ENCODE assay signal across 41 cellular contexts in genomic region chr1:36469163-36469562, GRCh38. TPM values are rescaled to one million over a fixed set of nuclear protein-coding genes. Genes with fewer than 3 reads are reported as not detected.
"Had no signal": no experiment of that assay in that cellular context is flagged by ENCODE, and none has a peak within 500 bp of the region (broad histone marks: within the 10 kb centered on the region; RNA-seq: fewer than 3 reads in every experiment).

No MANE protein-coding gene starts in this region.

- ATAC-seq: activated CD4-positive, CD25-positive, alpha-beta regulatory T cell treated with anti-CD3 and anti-CD28 coated beads, Interleukin-2, amount 50 U/mL, for 24 hours; activated naive CD8-positive, alpha-beta T cell treated with anti-CD3 and anti-CD28 coated beads, Interleukin-2, amount 50 U/mL, for 24 hours; activated T-helper 17 cell treated with anti-CD3 and anti-CD28 coated beads, Interleukin-2, amount 50 U/mL, for 72 hours; body of pancreas; effector memory CD8-positive, alpha-beta T cell; gastroesophageal sphincter; heart right ventricle; T-cell had no signal

- H3K4me1 ChIP-seq: adrenal gland had no signal

- H3K9me3 ChIP-seq: adrenal gland, body of pancreas, esophagus squamous epithelium, gastroesophageal sphincter, heart right ventricle had no signal

- H3K9me3 Mint-ChIP-seq: activated B cell treated with CpG ODN at 0.5 μM for 24 hours; activated naive CD4-positive, alpha-beta T cell treated with anti-CD3 and anti-CD28 coated beads, Interleukin-2, amount 50 U/mL, for 24 hours; activated naive CD8-positive, alpha-beta T cell treated with anti-CD3 and anti-CD28 coated beads for 36 hours; activated naive CD8-positive, alpha-beta T cell treated with anti-CD3 and anti-CD28 coated beads, Interleukin-2, amount 50 U/mL, for 24 hours; activated T-cell treated with anti-CD3 and anti-CD28 coated beads, Interleukin-2, amount 50 U/mL, for 24 hours; activated T-helper 17 cell treated with anti-CD3 and anti-CD28 coated beads, Interleukin-2, amount 50 U/mL, for 72 hours; central memory CD8-positive, alpha-beta T cell; effector memory CD8-positive, alpha-beta T cell; T-cell; T-helper 1 cell treated with Interleukin-12 subunit alpha and Interleukin-12 subunit beta and Interleukin-4 antibody, amounts not matched to agents 30 μg/mL and 1 μg/mL, for 36 hours; T-helper 2 cell treated with Interferon-gamma antibody and Interleukin-4, amounts not matched to agents 5 μg/mL and 100 μg/mL, for 36 hours had no signal

- H3K4me3 Mint-ChIP-seq: activated B cell treated with CpG ODN at 0.5 μM for 24 hours; activated naive CD4-positive, alpha-beta T cell treated with anti-CD3 and anti-CD28 coated beads, Interleukin-2, amount 50 U/mL, for 24 hours; activated naive CD8-positive, alpha-beta T cell treated with anti-CD3 and anti-CD28 coated beads for 36 hours; activated naive CD8-positive, alpha-beta T cell treated with anti-CD3 and anti-CD28 coated beads, Interleukin-2, amount 50 U/mL, for 24 hours; activated T-cell treated with anti-CD3 and anti-CD28 coated beads, Interleukin-2, amount 50 U/mL, for 24 hours; activated T-helper 17 cell treated with anti-CD3 and anti-CD28 coated beads, Interleukin-2, amount 50 U/mL, for 72 hours; central memory CD8-positive, alpha-beta T cell; effector memory CD8-positive, alpha-beta T cell; T-cell; T-helper 1 cell treated with Interleukin-12 subunit alpha and Interleukin-12 subunit beta and Interleukin-4 antibody, amounts not matched to agents 30 μg/mL and 1 μg/mL, for 36 hours; T-helper 2 cell treated with Interferon-gamma antibody and Interleukin-4, amounts not matched to agents 5 μg/mL and 100 μg/mL, for 36 hours had no signal

- H3K27me3 Mint-ChIP-seq: activated B cell treated with CpG ODN at 0.5 μM for 24 hours; activated naive CD4-positive, alpha-beta T cell treated with anti-CD3 and anti-CD28 coated beads, Interleukin-2, amount 50 U/mL, for 24 hours; activated naive CD8-positive, alpha-beta T cell treated with anti-CD3 and anti-CD28 coated beads for 36 hours; activated naive CD8-positive, alpha-beta T cell treated with anti-CD3 and anti-CD28 coated beads, Interleukin-2, amount 50 U/mL, for 24 hours; activated T-cell treated with anti-CD3 and anti-CD28 coated beads, Interleukin-2, amount 50 U/mL, for 24 hours; activated T-helper 17 cell treated with anti-CD3 and anti-CD28 coated beads, Interleukin-2, amount 50 U/mL, for 72 hours; central memory CD8-positive, alpha-beta T cell; effector memory CD8-positive, alpha-beta T cell; T-cell had no signal

- H3K36me3 Mint-ChIP-seq: activated naive CD4-positive, alpha-beta T cell treated with anti-CD3 and anti-CD28 coated beads, Interleukin-2, amount 50 U/mL, for 24 hours; T-cell had no signal

- H3K27ac ChIP-seq: adrenal gland, body of pancreas, cardiac muscle cell, coronary artery, epithelial cell of prostate, esophagus squamous epithelium, gastroesophageal sphincter, heart right ventricle, WERI-Rb-1 had no signal

- H3K4me3 ChIP-seq: adrenal gland, body of pancreas, cardiac muscle cell, coronary artery, esophagus squamous epithelium, gastroesophageal sphincter, heart right ventricle had no signal

- H3K27ac Mint-ChIP-seq: activated B cell treated with CpG ODN at 0.5 μM for 24 hours; activated naive CD4-positive, alpha-beta T cell treated with anti-CD3 and anti-CD28 coated beads, Interleukin-2, amount 50 U/mL, for 24 hours; activated naive CD8-positive, alpha-beta T cell treated with anti-CD3 and anti-CD28 coated beads for 36 hours; activated naive CD8-positive, alpha-beta T cell treated with anti-CD3 and anti-CD28 coated beads, Interleukin-2, amount 50 U/mL, for 24 hours; activated T-cell treated with anti-CD3 and anti-CD28 coated beads, Interleukin-2, amount 50 U/mL, for 24 hours; activated T-helper 17 cell treated with anti-CD3 and anti-CD28 coated beads, Interleukin-2, amount 50 U/mL, for 72 hours; effector memory CD8-positive, alpha-beta T cell; T-helper 1 cell treated with Interleukin-12 subunit alpha and Interleukin-12 subunit beta and Interleukin-4 antibody, amounts not matched to agents 30 μg/mL and 1 μg/mL, for 36 hours; T-helper 2 cell treated with Interferon-gamma antibody and Interleukin-4, amounts not matched to agents 5 μg/mL and 100 μg/mL, for 36 hours had no signal

- H3K27me3 ChIP-seq: adrenal gland, body of pancreas, cardiac muscle cell, esophagus squamous epithelium, gastroesophageal sphincter had no signal

- DNase-seq: activated B cell treated with CpG ODN at 0.5 μM for 24 hours; activated CD4-positive, alpha-beta T cell treated with anti-CD3 and anti-CD28 coated beads for 48 hours; activated CD4-positive, alpha-beta T cell treated with anti-CD3 and anti-CD28 coated beads, Interleukin-2, amount 50 U/mL, for 1 hour; activated CD4-positive, alpha-beta T cell treated with anti-CD3 and anti-CD28 coated beads, Interleukin-2, amount 50 U/mL, for 48 hours; activated CD8-positive, alpha-beta memory T cell treated with anti-CD3 and anti-CD28 coated beads, Interleukin-2, amount 50 U/mL, for 48 hours; activated effector memory CD4-positive, alpha-beta T cell treated with Interleukin-2 at 50 U/mL for 16 hours; activated gamma-delta T cell treated with Interleukin-2 at 50 U/mL for 16 hours; activated naive CD4-positive, alpha-beta T cell treated with Interleukin-2 at 50 U/mL for 16 hours; activated naive CD8-positive, alpha-beta T cell treated with anti-CD3 and anti-CD28 coated beads for 36 hours; activated naive CD8-positive, alpha-beta T cell treated with anti-CD3 and anti-CD28 coated beads, Interleukin-2, amount 50 U/mL, for 24 hours; activated T-cell treated with anti-CD3 and anti-CD28 coated beads for 4 hours; activated T-cell treated with anti-CD3 and anti-CD28 coated beads, Interleukin-2, amount 50 U/mL, for 24 hours; adrenal gland; amygdala; aorta; body of pancreas; dermis blood vessel endothelial cell; effector CD4-positive, alpha-beta T cell; effector memory CD8-positive, alpha-beta T cell; esophagus squamous epithelium; foreskin melanocyte; heart right ventricle; SW 1271; T-cell; T1000; WERI-Rb-1 had no signal

- FAIRE-seq: endometrium, endothelial cell of umbilical vein had no signal

- H3K36me3 ChIP-seq: adrenal gland, cardiac muscle cell, esophagus squamous epithelium, gastroesophageal sphincter had no signal

- H3K4me1 Mint-ChIP-seq: activated T-helper 17 cell treated with anti-CD3 and anti-CD28 coated beads, Interleukin-2, amount 50 U/mL, for 72 hours had no signal

RNA-seq across cellular contexts. Expression of gene CSF3R, which starts 13.6 kb away (rescaled TPM):
- total RNA-seq: activated B cell treated with CpG ODN at 0.5 μM for 24 hours, dermis blood vessel endothelial cell, endothelial cell of umbilical vein, fibroblast of villous mesenchyme, glomerular endothelial cell had no signal
- polyA plus RNA-seq: endothelial cell of umbilical vein, fibroblast of lung had no signal
